Comparison of ENCODE assay signal across 11 cellular contexts in genomic region chr3:48693826-48694225, GRCh38. TPM values are rescaled to one million over a fixed set of nuclear protein-coding genes. Genes with fewer than 3 reads are reported as not detected.
DNase-seq lines count a peak whose midpoint lies in the region; ATAC-seq and TF ChIP-seq lines count a peak whose summit lies in the region.
"Had no signal": no experiment of that assay in that cellular context is flagged by ENCODE, and none has a peak within 500 bp of the region (broad histone marks: within the 10 kb centered on the region; RNA-seq: fewer than 3 reads in every experiment).

No MANE protein-coding gene starts in this region.

- H3K27me3 ChIP-seq in RWPE2 (ENCODE audit: insufficient read depth, poor library complexity, severe bottlenecking): no peaks in the 10 kb centered on the region
- H3K27me3 ChIP-seq in dorsolateral prefrontal cortex: no peaks in the 10 kb centered on the region
- H3K27me3 ChIP-seq in mucosa of stomach (ENCODE audit: control insufficient read depth, insufficient read depth, low read length): no peaks in the 10 kb centered on the region
- H3K27me3 ChIP-seq in tibial nerve: no peaks in the 10 kb centered on the region

- peak overlapping the region; percentile 26 for H3K9ac ChIP-seq in mucosa of stomach (ENCODE audit: low read length)

- no peak for TF ChIP-seq POLR2A in tibial nerve (IDR thresholded peaks at IDR 0.05)

- H3K4me3 ChIP-seq in RWPE2 (ENCODE audit: severe bottlenecking) (no peak overlapping the region), dorsolateral prefrontal cortex (peak overlapping the region in 54 of 59 donors; percentile 1 to 68 (median 48)), mucosa of stomach (ENCODE audit: low read length) (no peak overlapping the region), tibial nerve (peak overlapping the region; percentile 43 to 85 (median 62))

- peak in 1 of 2 donors; percentile 1 for TF ChIP-seq EP300 in tibial nerve (IDR thresholded peaks at IDR 0.05)

- H3K36me3 ChIP-seq in RWPE2 (ENCODE audit: low read depth) (peaks cover 88% of the 10 kb centered on the region), mucosa of stomach (ENCODE audit: control insufficient read depth, insufficient read depth, low read length) (peaks cover 15% of the 10 kb centered on the region), tibial nerve (peaks cover 6 to 68% (median 23%) of the 10 kb centered on the region in 3 donors)

- no peak for TF ChIP-seq CTCF in RWPE2 (IDR thresholded peaks at IDR 0.05; ENCODE audit: poor library complexity, severe bottlenecking)
- TF ChIP-seq CTCF in dorsolateral prefrontal cortex (IDR thresholded peaks at IDR 0.05 in 54 of 56, conservative IDR thresholded peaks at IDR 0.05 in 2 of 56; ENCODE audit: low read depth in 1 of 56, partially characterized antibody in 56 of 56): no peak
- TF ChIP-seq CTCF in tibial nerve (IDR thresholded peaks at IDR 0.05): no peak

- peaks cover 27% of the 10 kb centered on the region for H3K4me1 ChIP-seq in RWPE2 (ENCODE audit: insufficient read depth, poor library complexity, severe bottlenecking)
- H3K4me1 ChIP-seq in mucosa of stomach (ENCODE audit: control insufficient read depth, insufficient read depth, low read length): peaks cover 21% of the 10 kb centered on the region
- peaks cover 0 to 68% (median 14%) of the 10 kb centered on the region in 4 donors for H3K4me1 ChIP-seq in tibial nerve

- no peaks in the 10 kb centered on the region for H3K9me3 ChIP-seq in RWPE2 (ENCODE audit: severe bottlenecking)
- no peaks in the 10 kb centered on the region for H3K9me3 ChIP-seq in mucosa of stomach (ENCODE audit: control insufficient read depth, low read length)
- no peaks in the 10 kb centered on the region for H3K9me3 ChIP-seq in tibial nerve

- no peak for ATAC-seq in RWPE2 (ENCODE audit: low read depth)
- no peak for ATAC-seq in HG03025 (IDR thresholded peaks at IDR 0.05; ENCODE audit: low FRiP score, unreplicated experiment)
- ATAC-seq: activated CD4-positive, alpha-beta T cell treated with anti-CD3 and anti-CD28 coated beads for 36 hours had no signal

- DNase-seq in RWPE2 (ENCODE audit: low spot score) (no peak), dorsolateral prefrontal cortex (no peak), tibial nerve (ENCODE audit: low spot score in 2 of 2) (no peak), NCI-H524 treated with DMSO at 0.1 percent for 48 hours (lab: John Stamatoyannopoulos, UW) (no peak)
- no peak for DNase-seq in stimulated activated CD8-positive, alpha-beta memory T cell treated with anti-CD3 and anti-CD28 coated beads, Interleukin-4, amount 100 ng/mL, for 48 hours
- DNase-seq: activated CD4-positive, alpha-beta T cell treated with anti-CD3 and anti-CD28 coated beads for 36 hours; activated gamma-delta T cell; effector memory CD4-positive, alpha-beta T cell; stimulated activated CD4-positive, alpha-beta T cell treated with anti-CD3 and anti-CD28 coated beads, Interleukin-2, amount 100 ng/mL, for 48 hours had no signal

- 60 to 68% methylated on average over 8 of the region's 8 CpGs for WGBS in tibial nerve, 2 donors

- peak overlapping the region; percentile 87 for H3K27ac ChIP-seq in RWPE2 (ENCODE audit: poor library complexity, severe bottlenecking)
- peak overlapping the region; percentile 73 to 97 (median 93) for H3K27ac ChIP-seq in dorsolateral prefrontal cortex
- H3K27ac ChIP-seq in tibial nerve: peak overlapping the region; percentile 86 to 98 (median 93)

- intact Hi-C loops in dorsolateral prefrontal cortex (cut with DNase I): no loop called here

RNA-seq across cellular contexts. Expression of gene NCKIPSD, which starts 8.1 kb away (rescaled TPM):
- total RNA-seq in dorsolateral prefrontal cortex: 100 to 1,000 TPM in 69 of 120 experiments, 10 to 100 TPM in 51; 66.3 to 147 (median 103) TPM
- total RNA-seq in tibial nerve: 10 to 100 TPM; 32.4 to 88.5 (median 51.8) TPM

RNA-seq across cellular contexts. Expression of gene IP6K2, which starts 23.2 kb away (rescaled TPM):
- total RNA-seq in dorsolateral prefrontal cortex: 100 to 1,000 TPM in 31 of 120 experiments, 10 to 100 TPM in 89; 63.9 to 128 (median 92.9) TPM
- total RNA-seq in tibial nerve: 100 to 1,000 TPM; 130 to 202 (median 171) TPM

RNA-seq across cellular contexts. Expression of gene CELSR3, which starts 31.1 kb away (rescaled TPM):
- total RNA-seq in dorsolateral prefrontal cortex (10 to 100 TPM; 21.5 to 68.6 (median 39.9) TPM), tibial nerve (10 to 100 TPM in 1 of 4 donors, 1 to 10 TPM in 2, under 1 TPM in 1; 0.87 to 13.5 (median 1.5) TPM)

RNA-seq across cellular contexts. Expression of gene SLC26A6, which starts 58.6 kb away (rescaled TPM):
- total RNA-seq in dorsolateral prefrontal cortex: 10 to 100 TPM in 97 of 120 experiments, 1 to 10 TPM in 23; 5.6 to 28.6 (median 13.1) TPM
- 10 to 100 TPM; 13.8 to 26.4 (median 15.9) TPM for total RNA-seq in tibial nerve

Comparison
In these comparisons a context has a peak if more than half of its experiments do, and no peak if none do; other contexts are left out.
1. H3K4me3 ChIP-seq: peak in dorsolateral prefrontal cortex (54 of 59) and tibial nerve (4 of 4); none in RWPE2 (single experiment) and mucosa of stomach (single experiment).
2. Peak in every context shown above with its lines, with median percentiles within 50 percentile points of each other: H3K27ac ChIP-seq.